ENCODE assay signal across 30 cellular contexts in genomic region chr4:22268350-22269025, GRCh38.
DNase-seq lines count a peak whose midpoint lies in the region; ATAC-seq, FAIRE-seq and TF ChIP-seq lines count a peak whose summit lies in the region.
"Had no signal": no experiment of that assay in that cellular context is flagged by ENCODE, and none has a peak within 500 bp of the region (broad histone marks: within the 10 kb centered on the region; RNA-seq: fewer than 3 reads in every experiment).

No MANE protein-coding gene starts in this region.

- H4K20me1 ChIP-seq in H1 (replicated peaks in 1 of 2; ENCODE audit: control insufficient read depth in 1 of 2, insufficient read depth in 2 of 2, low read length in 2 of 2), result no peaks in the 10 kb centered on the region

- no peak for TF ChIP-seq POLR2A in H1 (IDR thresholded peaks at IDR 0.05; ENCODE audit: control extremely low read depth in 1 of 2, low read depth in 2 of 2, low read length in 2 of 2)

- no peak overlapping the region for H2BK120ac ChIP-seq in H1 (replicated peaks; ENCODE audit: low read depth, low read length)

- H3K36me3 ChIP-seq in H1 (ENCODE audit: control insufficient read depth in 2 of 4, insufficient read depth in 4 of 4, low read length in 3 of 4), result no peaks in the 10 kb centered on the region
- H3K36me3 ChIP-seq: pancreas, right atrium auricular region had no signal

- no peak overlapping the region for H4K8ac ChIP-seq in H1 (ENCODE audit: extremely low read depth, insufficient read depth, low read length)

- H3K18ac ChIP-seq in H1 (ENCODE audit: extremely low read depth, low read length), result no peak overlapping the region

- H3K4ac ChIP-seq in H1 (replicated peaks; ENCODE audit: insufficient read length, low read depth, low read length), result no peak overlapping the region

- H2BK20ac ChIP-seq in H1 (ENCODE audit: low read length), result no peak overlapping the region

- CTCF ChIA-PET in H1 (lab: Charles Lee; ENCODE audit: partially characterized antibody), result interaction anchor here (1.4 to 2.1 kb wide), 2 partner anchors 30 kb away, joined by 4 to 6 read pairs; no protein-coding TSS in a partner anchor

- TF ChIP-seq RAD21 in H1 (IDR thresholded peaks at IDR 0.05 in 1 of 2, conservative IDR thresholded peaks at IDR 0.05 in 1 of 2; ENCODE audit: low read depth in 2 of 2, low read length in 2 of 2), result no peak

- no peaks in the 10 kb centered on the region for H3K23me2 ChIP-seq in H1 (ENCODE audit: low read depth, low read length)

- no peaks in the 10 kb centered on the region for H3K9me3 ChIP-seq in H1 (ENCODE audit: insufficient read depth in 2 of 2, low read depth in 1 of 2, low read length in 1 of 2)
- H3K9me3 ChIP-seq: pancreas, right atrium auricular region had no signal

- no peak overlapping the region for H4K91ac ChIP-seq in H1 (replicated peaks; ENCODE audit: insufficient read length, low read length)

- no peak overlapping the region for H3K23ac ChIP-seq in H1 (ENCODE audit: insufficient read length)

- 93% methylated on average over 10 of the region's 10 CpGs; no CpG with 5 or more reads in 1 of the 2 experiments for WGBS in H1 (ENCODE audit: extremely low coverage in 1 of 2, insufficient coverage in 1 of 2, insufficient read length in 1 of 2, insufficient replicate concordance in 2 of 2, low coverage in 1 of 2, low lambda C conversion rate in 2 of 2, missing lambda C conversion rate in 1 of 2), 2 experiments

- no peak for TF ChIP-seq EP300 in H1 (IDR thresholded peaks at IDR 0.05; ENCODE audit: borderline replicate concordance in 1 of 2, low read depth in 2 of 2, low read length in 2 of 2)

- H3K4me2 ChIP-seq in H1 (ENCODE audit: insufficient read depth in 1 of 2, low read depth in 2 of 2, low read length in 2 of 2), result no peak overlapping the region

- POLR2A ChIA-PET in H1 (lab: Charles Lee; ENCODE audit: partially characterized antibody), result no interaction called here

- no peak overlapping the region for H3K4me3 ChIP-seq in H1 (ENCODE audit: extremely low read depth in 1 of 4, insufficient read depth in 2 of 4, low read depth in 3 of 4, low read length in 4 of 4)
- H3K4me3 ChIP-seq: lung, pancreas, right atrium auricular region had no signal

- H3K79me1 ChIP-seq in H1 (ENCODE audit: low read depth, low read length), result no peaks in the 10 kb centered on the region

- H2BK15ac ChIP-seq in H1 (ENCODE audit: low read length), result no peak overlapping the region

- H2AK5ac ChIP-seq in H1 (ENCODE audit: low read depth, low read length), result 0 out of 2 replicates have a peak overlapping the region, but pooled peaks have one; percentile 13

- intact Hi-C loops in Right ventricle myocardium superior (cut with DNase I) (no loop called here), Right ventricle myocardium inferior (cut with DNase I) (no loop called here)

- no peaks in the 10 kb centered on the region for H3K4me1 ChIP-seq in H1 (replicated peaks in 1 of 4; ENCODE audit: control insufficient read depth in 3 of 4, insufficient read depth in 4 of 4, low read length in 3 of 4)
- H3K4me1 ChIP-seq: pancreas, right atrium auricular region had no signal

- no peak for TF ChIP-seq CTCF in H1 (IDR thresholded peaks at IDR 0.05; ENCODE audit: control extremely low read depth in 1 of 3, insufficient read depth in 1 of 3, low read depth in 1 of 3, low read length in 3 of 3)

- DNase-seq in Right ventricle myocardium superior (peak; percentile 21), Right ventricle myocardium inferior (ENCODE audit: missing footprints) (no peak), NCI-H345 (lab: John Stamatoyannopoulos, UW) (peak; percentile 85), H1 (ENCODE audit: low read depth in 1 of 2, low spot score in 2 of 2) (no peak), renal cortical epithelial cell (ENCODE audit: low read depth) (peak; percentile 36), SIG-M5 (lab: John Stamatoyannopoulos, UW) (no peak)
- DNase-seq: activated CD4-positive, alpha-beta T cell treated with anti-CD3 and anti-CD28 coated beads, Interleukin-2, amount 50 U/mL, for 1 hour; activated naive CD4-positive, alpha-beta T cell treated with Interleukin-2 at 50 U/mL for 16 hours; activated T-cell treated with anti-CD3 and anti-CD28 coated beads, Interleukin-2, amount 50 U/mL, for 4 hours; DMS79; effector CD4-positive, alpha-beta T cell; GF-D8; HCEC 1CT; head of caudate nucleus; kidney glomerular epithelial cell; NCI-H1048; NCI-H187 treated with DMSO at 0.1 percent for 48 hours; NCI-H446; nephron progenitor cell; stimulated activated CD4-positive, alpha-beta T cell treated with anti-CD3 and anti-CD28 coated beads, Interleukin-2, amount 100 ng/mL, for 24 hours; trophoblast cell had no signal

- H2AFZ ChIP-seq in H1 (ENCODE audit: low read length), result peak overlapping the region; percentile 53; the same call in 1 of the 2 replicates

- H3K79me2 ChIP-seq in H1 (ENCODE audit: control insufficient read depth in 1 of 2, insufficient read depth in 2 of 2, low read length in 2 of 2), result no peaks in the 10 kb centered on the region

- no peak overlapping the region for H3K9ac ChIP-seq in H1 (replicated peaks in 1 of 4; ENCODE audit: extremely low read depth in 1 of 4, low read depth in 3 of 4, low read length in 3 of 4)

- no peak overlapping the region for H3K27ac ChIP-seq in H1 (ENCODE audit: low read depth, low read length)
- H3K27ac ChIP-seq: pancreas, right atrium auricular region, RWPE1, VCaP had no signal

- H2BK12ac ChIP-seq in H1 (ENCODE audit: low read depth, low read length), result no peak overlapping the region

- no peak overlapping the region for H4K5ac ChIP-seq in H1 (ENCODE audit: insufficient read length, low read depth, low read length)

- H3K14ac ChIP-seq in H1 (ENCODE audit: insufficient read length), result no peak overlapping the region

- no peaks in the 10 kb centered on the region for H3K27me3 ChIP-seq in H1 (replicated peaks in 1 of 4; ENCODE audit: control insufficient read depth in 3 of 4, extremely low read depth in 1 of 4, insufficient read depth in 3 of 4, low read length in 3 of 4)
- H3K27me3 ChIP-seq: pancreas, right atrium auricular region had no signal

- no peak overlapping the region for H3K56ac ChIP-seq in H1 (replicated peaks; ENCODE audit: insufficient read length, low read depth, low read length)

- no peak overlapping the region for H2BK5ac ChIP-seq in H1 (ENCODE audit: low read depth, low read length)

- FAIRE-seq in H1 (lab: Jason Lieb, UNC), result no peak
- FAIRE-seq: colon, GM19239, pancreas had no signal

- ATAC-seq in Right ventricle myocardium superior (ENCODE audit: poor library complexity) (no peak), Right ventricle myocardium inferior (no peak), GM21723 (IDR thresholded peaks at IDR 0.05; ENCODE audit: unreplicated experiment) (no peak), GM18867 (IDR thresholded peaks at IDR 0.05; ENCODE audit: unreplicated experiment) (no peak)
- ATAC-seq: activated T-cell treated with anti-CD3 and anti-CD28 coated beads, Interleukin-2, amount 50 U/mL, for 4 hours; pancreas had no signal

TF ChIP-seq in H1, 55 proteins besides CTCF, POLR2A, EP300 and RAD21:
- TF ChIP-seq SRF (IDR thresholded peaks at IDR 0.05; ENCODE audit: low read depth, low read length) (no peak), MAX (IDR thresholded peaks at IDR 0.05) (no peak), RBBP5 (IDR thresholded peaks at IDR 0.05; ENCODE audit: borderline replicate concordance, low read depth, low read length) (no peak), YY1 (IDR thresholded peaks at IDR 0.05; ENCODE audit: low read depth, low read length) (no peak), SIRT6 (IDR thresholded peaks at IDR 0.05; ENCODE audit: low read length) (no peak), KDM4A (IDR thresholded peaks at IDR 0.05; ENCODE audit: low read depth, low read length, severe bottlenecking) (no peak), RNF2 (IDR thresholded peaks at IDR 0.05; ENCODE audit: borderline replicate concordance, low read depth, low read length, missing control alignments, poor library complexity, severe bottlenecking) (no peak), JUND (IDR thresholded peaks at IDR 0.05; ENCODE audit: low read length) (no peak), CREB1 (IDR thresholded peaks at IDR 0.05) (no peak), CBX5 (IDR thresholded peaks at IDR 0.05; ENCODE audit: low read depth, low read length) (no peak), ASH2L (IDR thresholded peaks at IDR 0.05; ENCODE audit: low read length) (no peak), SIN3A (conservative IDR thresholded peaks at IDR 0.05 in 1 of 2, IDR thresholded peaks at IDR 0.05 in 1 of 2; ENCODE audit: low read depth in 1 of 2, low read length in 2 of 2) (no peak), PHF8 (conservative IDR thresholded peaks at IDR 0.05; ENCODE audit: low read depth, low read length) (no peak), CHD2 (IDR thresholded peaks at IDR 0.05; ENCODE audit: low read length) (no peak), RFX5 (IDR thresholded peaks at IDR 0.05; ENCODE audit: borderline replicate concordance, low read depth, low read length) (no peak), ZNF274 (IDR thresholded peaks at IDR 0.05; ENCODE audit: borderline replicate concordance, extremely low read depth, low read length) (no peak)

Comparison
In these comparisons a context has a peak if more than half of its experiments do, and no peak if none do; other contexts are left out.
1. DNase-seq: peak in Right ventricle myocardium superior (single experiment), NCI-H345 (single experiment) and renal cortical epithelial cell (single experiment); none in Right ventricle myocardium inferior (single experiment), H1 (0 of 2) and SIG-M5 (single experiment).